In the genomic region with DNA sequence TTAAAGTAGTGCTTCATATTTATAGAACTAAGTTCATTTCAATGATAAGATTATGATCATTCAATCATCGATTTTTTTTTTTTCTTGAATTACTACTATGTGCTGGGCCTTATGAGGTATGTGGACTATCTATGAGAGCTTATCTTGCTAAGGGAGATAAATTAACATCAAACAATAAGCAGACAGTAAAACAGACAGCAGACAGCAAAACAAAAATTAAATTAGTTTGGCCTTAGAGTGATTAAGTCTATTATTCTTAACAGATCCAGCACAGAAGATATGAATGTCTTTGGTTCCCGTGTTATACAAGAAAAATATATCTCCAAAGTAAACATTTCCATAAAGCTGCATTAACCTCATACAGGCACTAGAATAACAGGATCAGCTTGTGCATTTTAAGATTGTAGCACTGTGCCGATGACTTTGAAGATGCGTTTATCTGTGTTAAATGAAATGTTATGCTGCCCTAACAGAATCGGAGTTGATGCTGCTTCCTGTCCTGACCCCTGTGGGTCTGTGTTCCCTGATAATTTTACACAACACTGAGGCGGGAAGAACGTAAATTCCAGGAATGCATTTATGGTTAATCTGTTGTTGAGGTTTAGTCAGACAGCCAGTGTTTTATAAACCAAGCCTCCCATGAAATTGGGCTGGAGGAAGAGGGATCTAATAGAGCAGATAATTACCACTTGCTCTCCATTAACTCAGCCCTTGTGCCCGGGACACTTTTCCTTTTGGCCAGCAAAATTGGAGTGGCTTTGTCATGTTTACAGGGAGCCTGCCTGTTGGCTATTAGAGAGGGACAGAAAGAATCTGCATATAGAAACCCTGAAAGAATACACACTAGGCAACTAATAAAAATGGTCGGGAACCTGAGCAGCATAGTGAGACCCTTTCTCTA, we compare ENCODE assay signal across 14 cellular contexts.
A peak's percentile ranks its signal among the peaks of the same experiment; 100 is the strongest.
DNase-seq lines count a peak whose midpoint lies in the region; ATAC-seq and TF ChIP-seq lines count a peak whose summit lies in the region.
"Had no signal": no experiment of that assay in that cellular context is flagged by ENCODE, and none has a peak within 500 bp of the region (broad histone marks: within the 10 kb centered on the region; RNA-seq: fewer than 3 reads in every experiment).

No MANE protein-coding gene starts in this region.

- H2BK12ac ChIP-seq in trophoblast cell (ENCODE audit: low read length): no peak overlapping the region

- in situ Hi-C loops in KBM-7 (cut with MboI; ENCODE audit: low pct_unique_long_range_greater_than_20kb, low sequenced_read_pairs): no loop called here

- no peak overlapping the region for H3K4me2 ChIP-seq in SK-N-SH
- no peak overlapping the region for H3K4me2 ChIP-seq in trophoblast cell (ENCODE audit: low read length)

- H3K79me2 ChIP-seq in SK-N-SH (ENCODE audit: insufficient read depth): no peaks in the 10 kb centered on the region
- H3K79me2 ChIP-seq in trophoblast cell (ENCODE audit: control insufficient read depth, insufficient read depth, low read length, poor library complexity): no peaks in the 10 kb centered on the region

- peaks cover 3% of the 10 kb centered on the region for H3K36me3 Mint-ChIP-seq in activated CD4-positive, alpha-beta T cell treated with anti-CD3 and anti-CD28 coated beads, Interleukin-2, amount 10 ng/mL, durations not matched to agents 7 days and 5 days (ENCODE audit: low read depth)

- no peak overlapping the region for H3K4me3 ChIP-seq in SK-N-SH (ENCODE audit: low read depth in 2 of 2, low read length in 1 of 2)
- H3K4me3 ChIP-seq in fibroblast of mammary gland (ENCODE audit: control insufficient read depth, low read depth, low read length): no peak overlapping the region
- no peak overlapping the region for H3K4me3 ChIP-seq in trophoblast cell (ENCODE audit: low read depth, low read length)
- H3K4me3 ChIP-seq: HAP-1 had no signal

- TF ChIP-seq EP300 in SK-N-SH (IDR thresholded peaks at IDR 0.05; ENCODE audit: borderline replicate concordance in 1 of 2, low read depth in 1 of 2, low read length in 1 of 2): peak in 1 of 2 experiments; percentile 78; a peak in 2 of 4 replicates

- H2BK120ac ChIP-seq in trophoblast cell (ENCODE audit: insufficient read depth, low read length, poor library complexity): no peak overlapping the region

- TF ChIP-seq CTCF in SK-N-SH (IDR thresholded peaks at IDR 0.05) (no peak), fibroblast of mammary gland (conservative IDR thresholded peaks at IDR 0.05; ENCODE audit: control insufficient read depth, insufficient read depth, low read depth, low read length) (no peak)

- H4K20me1 ChIP-seq in SK-N-SH (ENCODE audit: insufficient read depth): no peaks in the 10 kb centered on the region

- H3K27me3 ChIP-seq in SK-N-SH (ENCODE audit: insufficient read depth) (no peaks in the 10 kb centered on the region), trophoblast cell (ENCODE audit: insufficient read depth, low read length) (no peaks in the 10 kb centered on the region)

- no peak overlapping the region for H4K8ac ChIP-seq in trophoblast cell (ENCODE audit: low read depth, low read length)

- WGBS in SK-N-SH (ENCODE audit: low lambda C conversion rate): 56% methylated on average over 9 of the region's 9 CpGs
- no CpG with 5 or more reads among the region's 9 CpGs for WGBS in trophoblast cell (ENCODE audit: extremely low coverage, insufficient coverage, insufficient read length)

- no peak overlapping the region for H2BK5ac ChIP-seq in trophoblast cell (ENCODE audit: low read depth, low read length, poor library complexity)

- H3K4me1 Mint-ChIP-seq in activated CD4-positive, alpha-beta T cell treated with anti-CD3 and anti-CD28 coated beads, Interleukin-2, amount 10 ng/mL, durations not matched to agents 7 days and 5 days: no peaks in the 10 kb centered on the region
- H3K4me1 Mint-ChIP-seq: naive B cell had no signal

- H4K12ac ChIP-seq in trophoblast cell (ENCODE audit: low read depth, low read length): no peak overlapping the region

- peaks cover 5% of the 10 kb centered on the region for H3F3A ChIP-seq in SK-N-SH (replicated peaks; ENCODE audit: insufficient read depth)

- DNase-seq in HCEC 1CT (peak; percentile 73), SK-N-SH (peak; percentile 38), fibroblast of mammary gland (ENCODE audit: low read depth) (peak; percentile 15), trophoblast cell (peak; percentile 30 to 40), KBM-7 (no peak)
- DNase-seq in activated CD4-positive, alpha-beta T cell treated with anti-CD3 and anti-CD28 coated beads, Interleukin-2, amount 10 ng/mL, durations not matched to agents 7 days and 5 days: no peak
- DNase-seq: activated naive CD4-positive, alpha-beta T cell treated with Interleukin-2 at 50 U/mL for 16 hours; naive B cell; NCI-H1092 treated with DMSO at 0.1 percent for 48 hours; RPMI8226; small intestine; T1000 had no signal

- TF ChIP-seq RAD21 in SK-N-SH (IDR thresholded peaks at IDR 0.05; ENCODE audit: low read length): 0 out of 2 replicates have a peak, but pooled peaks have one; percentile 1

- no peaks in the 10 kb centered on the region for H3K9me2 ChIP-seq in SK-N-SH

- no peak overlapping the region for H2AK5ac ChIP-seq in trophoblast cell (ENCODE audit: low read length)

- no peak overlapping the region for H2AFZ ChIP-seq in SK-N-SH (ENCODE audit: low read depth)
- no peak overlapping the region for H2AFZ ChIP-seq in trophoblast cell (ENCODE audit: insufficient read depth, low read length, poor library complexity)

- H3K4me3 Mint-ChIP-seq in activated CD4-positive, alpha-beta T cell treated with anti-CD3 and anti-CD28 coated beads, Interleukin-2, amount 10 ng/mL, durations not matched to agents 7 days and 5 days: no peak overlapping the region
- H3K4me3 Mint-ChIP-seq: naive B cell had no signal

- CTCF ChIA-PET in SK-N-SH (lab: Yijun Ruan, JAX): interaction anchor here (1.5 to 1.6 kb wide), 2 partner anchors 10 to 26 kb away, joined by 3 to 4 read pairs; no protein-coding TSS in a partner anchor
- CTCF ChIA-PET in activated CD4-positive, alpha-beta T cell treated with anti-CD3 and anti-CD28 coated beads, Interleukin-2, amount 10 ng/mL, durations not matched to agents 7 days and 5 days (lab: Charles Lee): interaction anchor here (0.6 to 1.2 kb wide), 2 partner anchors 17 to 80 kb away, joined by 3 read pairs; no protein-coding TSS in a partner anchor

- H3K27ac Mint-ChIP-seq in activated CD4-positive, alpha-beta T cell treated with anti-CD3 and anti-CD28 coated beads, Interleukin-2, amount 10 ng/mL, durations not matched to agents 7 days and 5 days: no peak overlapping the region
- H3K27ac Mint-ChIP-seq: naive B cell had no signal

- no peak overlapping the region for H3K18ac ChIP-seq in trophoblast cell (ENCODE audit: low read length)

- POLR2A ChIA-PET in SK-N-SH (lab: Yijun Ruan, JAX): no interaction called here
- POLR2A ChIA-PET in activated CD4-positive, alpha-beta T cell treated with anti-CD3 and anti-CD28 coated beads, Interleukin-2, amount 10 ng/mL, durations not matched to agents 7 days and 5 days (lab: Charles Lee): no interaction called here

- H4K91ac ChIP-seq in trophoblast cell (ENCODE audit: low read depth, low read length): no peak overlapping the region

- H3K9ac ChIP-seq in SK-N-SH (no peak overlapping the region), trophoblast cell (ENCODE audit: low read length) (no peak overlapping the region)

- ATAC-seq in GM21737 (IDR thresholded peaks at IDR 0.05; ENCODE audit: unreplicated experiment): no peak

- H3K9me3 ChIP-seq in SK-N-SH (no peaks in the 10 kb centered on the region), trophoblast cell (ENCODE audit: insufficient read depth, low read depth, low read length) (no peaks in the 10 kb centered on the region)
- H3K9me3 ChIP-seq: HAP-1 had no signal

- peaks cover 53 to 67% of the 10 kb centered on the region in 2 experiments for H3K36me3 ChIP-seq in SK-N-SH (replicated peaks in 1 of 2; ENCODE audit: control insufficient read depth in 1 of 2, insufficient read depth in 2 of 2, low read length in 1 of 2)
- peaks cover 13 to 22% of the 10 kb centered on the region in 2 experiments for H3K36me3 ChIP-seq in trophoblast cell (ENCODE audit: control insufficient read depth in 1 of 2, insufficient read depth in 2 of 2, low read length in 2 of 2)

- H3K9me3 Mint-ChIP-seq in activated CD4-positive, alpha-beta T cell treated with anti-CD3 and anti-CD28 coated beads, Interleukin-2, amount 10 ng/mL, durations not matched to agents 7 days and 5 days: no peaks in the 10 kb centered on the region
- H3K9me3 Mint-ChIP-seq: naive B cell had no signal

- no peaks in the 10 kb centered on the region for H3K79me1 ChIP-seq in trophoblast cell (ENCODE audit: low read length)

- no peak overlapping the region for H3K4ac ChIP-seq in trophoblast cell (ENCODE audit: low read depth, low read length)

- peaks cover 0 to 10% of the 10 kb centered on the region in 2 experiments; a peak in 2 of 4 replicates for H3K4me1 ChIP-seq in SK-N-SH (ENCODE audit: control insufficient read depth in 1 of 2, insufficient read depth in 2 of 2, low read depth in 1 of 2, low read length in 1 of 2)
- H3K4me1 ChIP-seq in trophoblast cell (ENCODE audit: control insufficient read depth in 1 of 2, insufficient read depth in 2 of 2, low read length in 2 of 2): no peaks in the 10 kb centered on the region
- H3K4me1 ChIP-seq: HAP-1 had no signal

- no peak overlapping the region for H3K14ac ChIP-seq in trophoblast cell (ENCODE audit: low read length)

- H3K27me3 Mint-ChIP-seq in activated CD4-positive, alpha-beta T cell treated with anti-CD3 and anti-CD28 coated beads, Interleukin-2, amount 10 ng/mL, durations not matched to agents 7 days and 5 days: no peaks in the 10 kb centered on the region
- H3K27me3 Mint-ChIP-seq: naive B cell had no signal

- H3K23ac ChIP-seq in trophoblast cell (ENCODE audit: low read length): no peak overlapping the region

- peak overlapping the region in 1 of 2 experiments; percentile 62; a peak in 2 of 4 replicates for H3K27ac ChIP-seq in SK-N-SH (ENCODE audit: low read depth in 2 of 2, low read length in 1 of 2)
- no peak overlapping the region for H3K27ac ChIP-seq in trophoblast cell (ENCODE audit: low read depth, low read length)

TF ChIP-seq in SK-N-SH, 30 proteins besides CTCF, POLR2A, EP300 and RAD21:
- TF ChIP-seq TAF1 (IDR thresholded peaks at IDR 0.05; ENCODE audit: borderline replicate concordance, low read depth, low read length): no peak
- peak; percentile 68; the same call in 1 of the 2 replicates for TF ChIP-seq RCOR1 (IDR thresholded peaks at IDR 0.05; ENCODE audit: low read length)
- peak; percentile 26; the same call in 1 of the 2 replicates for TF ChIP-seq TCF12 (IDR thresholded peaks at IDR 0.05)
- TF ChIP-seq CHD2 (IDR thresholded peaks at IDR 0.05; ENCODE audit: low read length, partially characterized antibody): peak; percentile 23
- peak; percentile 14; the same call in 1 of the 2 replicates for TF ChIP-seq TEAD4 (IDR thresholded peaks at IDR 0.05; ENCODE audit: borderline replicate concordance, insufficient read depth)
- TF ChIP-seq GATA2 (CRISPR knock-in tag; IDR thresholded peaks at IDR 0.05): peak; percentile 88
- TF ChIP-seq FOXJ3 (CRISPR knock-in tag; IDR thresholded peaks at IDR 0.05): no peak

Comparison
In these comparisons a context has a peak if more than half of its experiments do, and no peak if none do; other contexts are left out.
1. DNase-seq: peak in HCEC 1CT (single experiment), SK-N-SH (single experiment), fibroblast of mammary gland (single experiment) and trophoblast cell (2 of 2); none in KBM-7 (single experiment) and activated CD4-positive, alpha-beta T cell treated with anti-CD3 and anti-CD28 coated beads, Interleukin-2, amount 10 ng/mL, durations not matched to agents 7 days and 5 days (single experiment).